10 cellular contexts compared by ENCODE assay signal in genomic region chr15:96273317-96274086, GRCh38. TPM values are rescaled to one million over a fixed set of nuclear protein-coding genes. Genes with fewer than 3 reads are reported as not detected.
A peak's percentile ranks its signal among the peaks of the same experiment; 100 is the strongest.
DNase-seq lines count a peak whose midpoint lies in the region; ATAC-seq and TF ChIP-seq lines count a peak whose summit lies in the region.
"Had no signal": no experiment of that assay in that cellular context is flagged by ENCODE, and none has a peak within 500 bp of the region (broad histone marks: within the 10 kb centered on the region; RNA-seq: fewer than 3 reads in every experiment).

No MANE protein-coding gene starts in this region.

- BruUV-seq in IMR-90 (replicated peaks; lab: Mats Ljungman, UMichigan): no TSS peak

- peak overlapping the region; percentile 95 for H2BK5ac ChIP-seq in IMR-90 (ENCODE audit: low read depth, low read length, poor library complexity, severe bottlenecking)

- H3K27ac Mint-ChIP-seq in activated CD4-positive, alpha-beta T cell treated with anti-CD3 and anti-CD28 coated beads, Interleukin-2, amount 10 ng/mL, durations not matched to agents 24 days and 14 days: no peak overlapping the region

- peak overlapping the region; percentile 53 for H3K14ac ChIP-seq in IMR-90 (replicated peaks; ENCODE audit: low read depth, low read length)

- H3K4me1 ChIP-seq in IMR-90 (ENCODE audit: control insufficient read depth, insufficient read depth, low read length): peaks cover 19% of the 10 kb centered on the region
- H3K4me1 ChIP-seq: BLaER1 treated with 17β-estradiol and CSF1 and Interleukin-3, amounts not matched to agents 10 nM and 100 nM had no signal

- peak; percentile 8 to 33 for DNase-seq in activated CD4-positive, alpha-beta T cell treated with anti-CD3 and anti-CD28 coated beads, Interleukin-2, amount 50 U/mL, for 48 hours
- no peak for DNase-seq in activated CD4-positive, alpha-beta T cell treated with anti-CD3 and anti-CD28 coated beads, Interleukin-2, amount 10 ng/mL, durations not matched to agents 24 days and 14 days
- DNase-seq in IMR-90 (peak; percentile 100), choroid plexus epithelial cell (ENCODE audit: low read depth) (peak; percentile 99), NCI-H1930 (lab: John Stamatoyannopoulos, UW) (no peak), dorsolateral prefrontal cortex (no peak)
- peak; percentile 8 to 26 for DNase-seq in stimulated activated CD4-positive, alpha-beta T cell treated with anti-CD3 and anti-CD28 coated beads, Interleukin-4, amount 100 ng/mL, for 48 hours (ENCODE audit: low read depth in 2 of 2)
- DNase-seq: NCI-H146 had no signal

- TF ChIP-seq RAD21 in IMR-90 (IDR thresholded peaks at IDR 0.05; ENCODE audit: low read length): 0 out of 2 replicates have a peak, but pooled peaks have one; percentile 3

- no peaks in the 10 kb centered on the region for H3K9me3 Mint-ChIP-seq in activated CD4-positive, alpha-beta T cell treated with anti-CD3 and anti-CD28 coated beads, Interleukin-2, amount 10 ng/mL, durations not matched to agents 24 days and 14 days

- H3K27ac ChIP-seq in IMR-90 (ENCODE audit: insufficient read depth, low read length) (peak overlapping the region; percentile 20), dorsolateral prefrontal cortex (no peak overlapping the region)
- H3K27ac ChIP-seq: BLaER1 treated with 17β-estradiol and CSF1 and Interleukin-3, amounts not matched to agents 10 nM and 100 nM had no signal

- H2AK5ac ChIP-seq in IMR-90 (ENCODE audit: low read depth, low read length): peak overlapping the region; percentile 60

- in situ Hi-C loops in IMR-90 (cut with MboI; ENCODE audit: low sequenced_read_pairs): no loop called here

- WGBS in IMR-90 (ENCODE audit: extremely low coverage in 2 of 2, insufficient read length in 1 of 2), 2 experiments: no CpG with 5 or more reads among the region's 15 CpGs

- H3K4me3 Mint-ChIP-seq in activated CD4-positive, alpha-beta T cell treated with anti-CD3 and anti-CD28 coated beads, Interleukin-2, amount 10 ng/mL, durations not matched to agents 24 days and 14 days: no peak overlapping the region

- H4K8ac ChIP-seq in IMR-90 (ENCODE audit: low read depth in 2 of 2, low read length in 2 of 2): peak overlapping the region; percentile 39 to 74; a peak in 3 of 4 replicates

- H2AFZ ChIP-seq in IMR-90 (replicated peaks; ENCODE audit: low read length, poor library complexity): peak overlapping the region; percentile 46

- POLR2A ChIA-PET in IMR-90 (lab: Charles Lee; ENCODE audit: unreplicated experiment): no interaction called here

- peak overlapping the region; percentile 64; the same call in 1 of the 3 replicates for H2BK15ac ChIP-seq in IMR-90 (ENCODE audit: low read depth, low read length)

- no peaks in the 10 kb centered on the region for H4K20me1 ChIP-seq in IMR-90 (ENCODE audit: insufficient read depth, low read length)
- H4K20me1 ChIP-seq: BLaER1 treated with 17β-estradiol and CSF1 and Interleukin-3, amounts not matched to agents 10 nM and 100 nM had no signal

- H3K27me3 Mint-ChIP-seq in activated CD4-positive, alpha-beta T cell treated with anti-CD3 and anti-CD28 coated beads, Interleukin-2, amount 10 ng/mL, durations not matched to agents 24 days and 14 days: no peaks in the 10 kb centered on the region

- H3K36me3 Mint-ChIP-seq in activated CD4-positive, alpha-beta T cell treated with anti-CD3 and anti-CD28 coated beads, Interleukin-2, amount 10 ng/mL, durations not matched to agents 24 days and 14 days (ENCODE audit: low read depth): no peaks in the 10 kb centered on the region

- H3K36me3 ChIP-seq in IMR-90 (ENCODE audit: control insufficient read depth, insufficient read depth, low read length): peaks cover 5% of the 10 kb centered on the region; the same call in 1 of the 2 replicates
- H3K36me3 ChIP-seq: BLaER1 treated with 17β-estradiol and CSF1 and Interleukin-3, amounts not matched to agents 10 nM and 100 nM had no signal

- ATAC-seq in IMR-90 (ENCODE audit: low read depth) (peak; percentile 88), HG03439 (IDR thresholded peaks at IDR 0.05; ENCODE audit: unreplicated experiment) (no peak)

- peak overlapping the region; percentile 86 for H2BK120ac ChIP-seq in IMR-90 (ENCODE audit: low read depth, low read length)

- dilution Hi-C loops in IMR-90 (cut with HindIII; ENCODE audit: low sequenced_read_pairs, unreplicated experiment): no loop called here

- peaks cover 6% of the 10 kb centered on the region for H3K9me1 ChIP-seq in IMR-90 (ENCODE audit: insufficient read depth, low read length)

- peak overlapping the region; percentile 39; the same call in 1 of the 2 replicates for H3K18ac ChIP-seq in IMR-90 (ENCODE audit: low read depth, low read length)

- CTCF ChIA-PET in IMR-90 (lab: Yijun Ruan, JAX): interaction anchor here (0.6 to 1.8 kb wide), 3 partner anchors 9 to 209 kb away, joined by 3 to 9 read pairs (median 5); no protein-coding TSS in a partner anchor

- 0 out of 2 replicates have a peak overlapping the region, but pooled peaks have one; percentile 7 for H3K56ac ChIP-seq in IMR-90 (ENCODE audit: extremely low read depth, insufficient read depth, low read length)

- TF ChIP-seq POLR2A in IMR-90 (IDR thresholded peaks at IDR 0.05; ENCODE audit: low read depth, low read length): peak; percentile 24; the same call in 1 of the 2 replicates

- peaks cover 5 to 25% of the 10 kb centered on the region in 2 experiments; a peak in 3 of 4 replicates for H3K79me1 ChIP-seq in IMR-90 (ENCODE audit: low read depth in 1 of 2, low read length in 2 of 2)

- H3K9me3 ChIP-seq in IMR-90 (ENCODE audit: control insufficient read depth, insufficient read depth, low read length): no peaks in the 10 kb centered on the region
- H3K9me3 ChIP-seq: BLaER1 treated with 17β-estradiol and CSF1 and Interleukin-3, amounts not matched to agents 10 nM and 100 nM had no signal

- intact Hi-C loops in activated CD4-positive, alpha-beta T cell treated with anti-CD3 and anti-CD28 coated beads, Interleukin-2, amount 10 ng/mL, durations not matched to agents 24 days and 14 days (cut with micrococcal nuclease): no loop called here
- intact Hi-C loops in IMR-90 (cut with micrococcal nuclease) (loop anchor here (2.0 to 5.0 kb wide), 2 partner anchors 53 to 1016 kb away; no protein-coding TSS in a partner anchor), dorsolateral prefrontal cortex (cut with DNase I) (no loop called here)

- peak overlapping the region; percentile 48 for H3K4me2 ChIP-seq in IMR-90 (ENCODE audit: low read depth, low read length)
- H3K4me2 ChIP-seq: BLaER1 treated with 17β-estradiol and CSF1 and Interleukin-3, amounts not matched to agents 10 nM and 100 nM had no signal

- H3K4me3 ChIP-seq in IMR-90 (ENCODE audit: insufficient read depth, low read depth, low read length): no peak overlapping the region
- H3K4me3 ChIP-seq in choroid plexus epithelial cell (ENCODE audit: low read depth, low read length): no peak overlapping the region
- H3K4me3 ChIP-seq in dorsolateral prefrontal cortex: no peak overlapping the region
- H3K4me3 ChIP-seq: BLaER1 treated with 17β-estradiol and CSF1 and Interleukin-3, amounts not matched to agents 10 nM and 100 nM had no signal

- H2AK9ac ChIP-seq in IMR-90 (replicated peaks; ENCODE audit: low read depth, low read length, poor library complexity): no peak overlapping the region

- no peak for TF ChIP-seq CTCF in IMR-90 (conservative IDR thresholded peaks at IDR 0.05; ENCODE audit: low read depth, low read length)
- no peak for TF ChIP-seq CTCF in choroid plexus epithelial cell (conservative IDR thresholded peaks at IDR 0.05; ENCODE audit: low read depth, low read length)
- no peak for TF ChIP-seq CTCF in dorsolateral prefrontal cortex (IDR thresholded peaks at IDR 0.05 in 54 of 56, conservative IDR thresholded peaks at IDR 0.05 in 2 of 56; ENCODE audit: low read depth in 1 of 56, partially characterized antibody in 56 of 56)

- peak overlapping the region; percentile 92 for H3K4ac ChIP-seq in IMR-90 (ENCODE audit: low read depth, low read length)

- H4K5ac ChIP-seq in IMR-90 (ENCODE audit: low read depth, low read length): peak overlapping the region; percentile 62; the same call in 1 of the 2 replicates

- H4K91ac ChIP-seq in IMR-90 (ENCODE audit: insufficient read depth, low read depth, low read length): peak overlapping the region; percentile 86

- H3K27me3 ChIP-seq in IMR-90 (ENCODE audit: control insufficient read depth, insufficient read depth, low read length): no peaks in the 10 kb centered on the region
- peaks cover 0 to 56% (median 4%) of the 10 kb centered on the region in 45 donors for H3K27me3 ChIP-seq in dorsolateral prefrontal cortex
- H3K27me3 ChIP-seq: BLaER1 treated with 17β-estradiol and CSF1 and Interleukin-3, amounts not matched to agents 10 nM and 100 nM had no signal

- H2BK20ac ChIP-seq in IMR-90 (ENCODE audit: low read depth, low read length): peak overlapping the region; percentile 90

- no peaks in the 10 kb centered on the region for H3K4me1 Mint-ChIP-seq in activated CD4-positive, alpha-beta T cell treated with anti-CD3 and anti-CD28 coated beads, Interleukin-2, amount 10 ng/mL, durations not matched to agents 24 days and 14 days

- no peak overlapping the region for H3K9ac ChIP-seq in IMR-90 (ENCODE audit: low read depth, low read length)
- H3K9ac ChIP-seq: BLaER1 treated with 17β-estradiol and CSF1 and Interleukin-3, amounts not matched to agents 10 nM and 100 nM had no signal

- peak overlapping the region; percentile 55 for H3K23ac ChIP-seq in IMR-90 (ENCODE audit: low read depth, low read length)

TF ChIP-seq in IMR-90, 13 proteins besides CTCF, POLR2A, EP300 and RAD21 (continues in another document):
- TF ChIP-seq MXI1 (IDR thresholded peaks at IDR 0.05; ENCODE audit: borderline replicate concordance, low read depth, low read length): peak; percentile 89
- TF ChIP-seq RCOR1 (IDR thresholded peaks at IDR 0.05; ENCODE audit: insufficient replicate concordance, low read length): no peak
- peak; percentile 67 for TF ChIP-seq CEBPB (IDR thresholded peaks at IDR 0.05; ENCODE audit: low read depth, low read length)
- peak; percentile 48 for TF ChIP-seq NFE2L2 (IDR thresholded peaks at IDR 0.05; ENCODE audit: low read depth, low read length)
- TF ChIP-seq RFX5 (IDR thresholded peaks at IDR 0.05; ENCODE audit: low read depth, low read length): no peak
- no peak for TF ChIP-seq CHD1 (IDR thresholded peaks at IDR 0.05; ENCODE audit: low read depth, low read length)

RNA-seq across cellular contexts. Expression of gene NR2F2, which starts 57.0 kb away (rescaled TPM):
- not detected in 2 replicates for total RNA-seq in activated CD4-positive, alpha-beta T cell treated with anti-CD3 and anti-CD28 coated beads, Interleukin-2, amount 10 ng/mL, durations not matched to agents 24 days and 14 days
- total RNA-seq in IMR-90 (2012; rRNA removed) (20.3 and 28.1 TPM in 2 replicates), dorsolateral prefrontal cortex (10 to 100 TPM in 65 of 120 experiments, 1 to 10 TPM in 55; 3.1 to 36.0 (median 10.5) TPM)
- 161 and 185 TPM in 2 replicates for polyA plus RNA-seq in IMR-90 (2012; rRNA removed)
- 113 and 142 TPM in 2 replicates for polyA plus RNA-seq in IMR-90 (2012; cell fraction: cytosol; rRNA removed)
- 109 and 182 TPM in 2 replicates for polyA plus RNA-seq in IMR-90 (2012; cell fraction: nucleus; rRNA removed; ENCODE audit: low replicate concordance)

Comparison
In these comparisons a context has a peak if more than half of its experiments do, and no peak if none do; other contexts are left out.
1. DNase-seq: peak in activated CD4-positive, alpha-beta T cell treated with anti-CD3 and anti-CD28 coated beads, Interleukin-2, amount 50 U/mL, for 48 hours (2 of 2), IMR-90 (single experiment), choroid plexus epithelial cell (single experiment) and stimulated activated CD4-positive, alpha-beta T cell treated with anti-CD3 and anti-CD28 coated beads, Interleukin-4, amount 100 ng/mL, for 48 hours (2 of 2); none in activated CD4-positive, alpha-beta T cell treated with anti-CD3 and anti-CD28 coated beads, Interleukin-2, amount 10 ng/mL, durations not matched to agents 24 days and 14 days (single experiment), NCI-H1930 (0 of 2) and dorsolateral prefrontal cortex (0 of 10).